16 cellular contexts compared by ENCODE assay signal in the genomic region with DNA sequence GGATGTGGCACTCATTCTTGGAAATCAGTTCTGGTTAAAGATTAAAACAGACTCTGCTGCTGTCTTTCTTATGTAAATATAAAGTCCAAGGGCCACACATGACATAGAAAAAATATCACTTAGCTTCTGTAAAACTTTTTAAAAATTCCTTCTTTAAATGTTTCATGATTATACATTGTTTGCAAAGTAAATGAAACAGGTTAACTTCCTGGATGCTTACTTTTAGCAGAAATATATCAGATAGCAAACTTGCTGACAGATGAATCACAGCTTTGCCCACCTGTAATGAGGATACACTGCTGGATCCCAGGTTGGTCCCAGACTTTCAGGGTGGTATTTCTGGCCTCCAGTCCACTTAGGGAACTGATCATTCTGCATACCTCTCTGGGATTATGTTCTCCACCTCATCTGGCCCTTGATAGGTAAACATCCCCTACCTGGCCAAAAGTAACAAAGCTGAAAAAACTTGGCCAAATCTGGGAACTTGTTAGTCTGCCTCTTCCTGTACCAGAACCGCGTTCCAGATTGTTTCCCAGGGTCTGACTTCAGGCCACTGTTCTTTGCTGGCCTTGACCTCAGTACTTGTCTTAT.
"Had no signal": no experiment of that assay in that cellular context is flagged by ENCODE, and none has a peak within 500 bp of the region (broad histone marks: within the 10 kb centered on the region; RNA-seq: fewer than 3 reads in every experiment).

No MANE protein-coding gene starts in this region.

- H3K27me3 Mint-ChIP-seq: memory B cell had no signal

- H3K9me3 Mint-ChIP-seq: activated naive CD4-positive, alpha-beta T cell treated with anti-CD3 and anti-CD28 coated beads, Interleukin-2, amount 50 U/mL, for 72 hours; memory B cell; neural progenitor cell; T-helper 2 cell treated with Interferon-gamma antibody and Interleukin-4, amounts not matched to agents 5 μg/mL and 100 μg/mL, for 36 hours had no signal

- H3K4me3 ChIP-seq: dorsolateral prefrontal cortex, neural progenitor cell, ovary, tibial artery had no signal

- H3K36me3 ChIP-seq: brain microvascular endothelial cell, neural progenitor cell, ovary, tibial artery had no signal

- H3K4me1 Mint-ChIP-seq: memory B cell had no signal

- H3K27ac ChIP-seq: brain microvascular endothelial cell, dorsolateral prefrontal cortex, neural progenitor cell, ovary, tibial artery had no signal

- H3K4me1 ChIP-seq: neural progenitor cell had no signal

- H2AFZ ChIP-seq: neural progenitor cell had no signal

- H3K4me2 ChIP-seq: neural progenitor cell had no signal

- H3K27ac Mint-ChIP-seq: activated naive CD4-positive, alpha-beta T cell treated with anti-CD3 and anti-CD28 coated beads, Interleukin-2, amount 50 U/mL, for 72 hours; memory B cell; neural progenitor cell; T-helper 2 cell treated with Interferon-gamma antibody and Interleukin-4, amounts not matched to agents 5 μg/mL and 100 μg/mL, for 36 hours had no signal

- H3K9ac ChIP-seq: neural progenitor cell had no signal

- H3K9me3 ChIP-seq: ovary, tibial artery had no signal

- H3K36me3 Mint-ChIP-seq: activated naive CD4-positive, alpha-beta T cell treated with anti-CD3 and anti-CD28 coated beads, Interleukin-2, amount 50 U/mL, for 72 hours; memory B cell had no signal

- H3K4me3 Mint-ChIP-seq: memory B cell; neural progenitor cell; T-helper 2 cell treated with Interferon-gamma antibody and Interleukin-4, amounts not matched to agents 5 μg/mL and 100 μg/mL, for 36 hours had no signal

- DNase-seq: activated CD4-positive, alpha-beta T cell treated with anti-CD3 and anti-CD28 coated beads, Interleukin-2, amount 50 U/mL, for 4 hours; activated effector memory CD4-positive, alpha-beta T cell treated with Interleukin-2 at 50 U/mL for 16 hours; activated T-cell treated with anti-CD3 and anti-CD28 coated beads, Interleukin-2, amount 50 U/mL, for 1 hour; amygdala; brain microvascular endothelial cell; cerebellar nuclear complex; dorsolateral prefrontal cortex; left cardiac atrium; ovary; retina; SW 1271; tibial artery had no signal

- H3K27me3 ChIP-seq: brain microvascular endothelial cell, dorsolateral prefrontal cortex, neural progenitor cell, ovary, tibial artery had no signal
